In the genomic region with DNA sequence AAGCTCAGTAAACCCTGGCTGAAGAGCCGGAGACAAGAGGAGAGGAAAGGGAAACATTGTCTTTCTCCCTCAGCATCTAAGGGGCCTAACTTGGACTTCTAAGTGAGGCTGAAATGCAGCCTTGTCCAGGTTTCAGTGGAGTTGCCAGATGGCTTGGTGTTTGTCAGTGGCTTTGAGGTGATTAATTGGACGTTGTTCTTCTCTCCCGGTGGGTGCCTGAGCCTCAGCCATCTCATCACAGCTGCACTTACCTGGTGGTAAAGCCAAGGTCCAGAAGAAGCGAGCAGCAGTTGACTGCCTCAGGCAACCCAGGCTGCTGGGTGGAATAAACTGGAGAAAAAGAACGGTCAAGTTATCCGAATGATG, we compare ENCODE assay signal across 1 cellular context.
TF ChIP-seq lines count a peak whose summit lies in the region.

No MANE protein-coding gene starts in this region.

TF ChIP-seq in SK-N-SH, 30 proteins besides CTCF, POLR2A, EP300 and RAD21 (continued from another document):
- TF ChIP-seq, protein P1, sequence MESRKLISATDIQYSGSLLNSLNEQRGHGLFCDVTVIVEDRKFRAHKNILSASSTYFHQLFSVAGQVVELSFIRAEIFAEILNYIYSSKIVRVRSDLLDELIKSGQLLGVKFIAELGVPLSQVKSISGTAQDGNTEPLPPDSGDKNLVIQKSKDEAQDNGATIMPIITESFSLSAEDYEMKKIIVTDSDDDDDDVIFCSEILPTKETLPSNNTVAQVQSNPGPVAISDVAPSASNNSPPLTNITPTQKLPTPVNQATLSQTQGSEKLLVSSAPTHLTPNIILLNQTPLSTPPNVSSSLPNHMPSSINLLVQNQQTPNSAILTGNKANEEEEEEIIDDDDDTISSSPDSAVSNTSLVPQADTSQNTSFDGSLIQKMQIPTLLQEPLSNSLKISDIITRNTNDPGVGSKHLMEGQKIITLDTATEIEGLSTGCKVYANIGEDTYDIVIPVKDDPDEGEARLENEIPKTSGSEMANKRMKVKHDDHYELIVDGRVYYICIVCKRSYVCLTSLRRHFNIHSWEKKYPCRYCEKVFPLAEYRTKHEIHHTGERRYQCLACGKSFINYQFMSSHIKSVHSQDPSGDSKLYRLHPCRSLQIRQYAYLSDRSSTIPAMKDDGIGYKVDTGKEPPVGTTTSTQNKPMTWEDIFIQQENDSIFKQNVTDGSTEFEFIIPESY (IDR thresholded peaks at IDR 0.05; ENCODE audit: borderline replicate concordance, low read depth), result no peak
- TF ChIP-seq REST (IDR thresholded peaks at IDR 0.05; ENCODE audit: low read depth, low read length) (no peak), PBX3 (IDR thresholded peaks at IDR 0.05) (no peak), RXRA (IDR thresholded peaks at IDR 0.05; ENCODE audit: borderline replicate concordance, low read depth) (no peak), ELF1 (IDR thresholded peaks at IDR 0.05) (no peak)
